In genomic region chr10:28585076-28585475, GRCh38 we compare ENCODE assay signal across 15 cellular contexts. TPM values are rescaled to one million over a fixed set of nuclear protein-coding genes. Genes with fewer than 3 reads are reported as not detected.
A peak's percentile ranks its signal among the peaks of the same experiment; 100 is the strongest.
DNase-seq lines count a peak whose midpoint lies in the region; ATAC-seq and TF ChIP-seq lines count a peak whose summit lies in the region.
"Had no signal": no experiment of that assay in that cellular context is flagged by ENCODE, and none has a peak within 500 bp of the region (broad histone marks: within the 10 kb centered on the region; RNA-seq: fewer than 3 reads in every experiment).

No MANE protein-coding gene starts in this region.

- H3K9me3 ChIP-seq in T-helper 17 cell (ENCODE audit: control insufficient read depth, low read length, poor library complexity, severe bottlenecking) = no peaks in the 10 kb centered on the region
- H3K9me3 ChIP-seq: SK-N-SH had no signal

- DNase-seq in natural killer cell = no peak
- DNase-seq in natural killer cell treated with Interleukin-12 subunit alpha and Interleukin-12 subunit beta and Interleukin-15 and Interleukin-18, amount 100 ng/mL, for 72 hours (ENCODE audit: low spot score) = no peak
- no peak for DNase-seq in T-helper 17 cell
- no peak for DNase-seq in glutamatergic neuron
- no peak for DNase-seq in stimulated activated effector memory CD8-positive, alpha-beta T cell treated with anti-CD3 and anti-CD28 coated beads, Interleukin-12 subunit alpha, Interleukin-12 subunit beta, amount 100 ng/mL, for 72 hours (ENCODE audit: low spot score in 2 of 2)
- DNase-seq in NCI-H2196 (lab: John Stamatoyannopoulos, UW; ENCODE audit: unreplicated experiment) = no peak
- DNase-seq in activated CD4-positive, alpha-beta T cell treated with anti-CD3 and anti-CD28 coated beads, Interleukin-2, amount 50 U/mL, for 1 hour = no peak
- no peak for DNase-seq in germinal center (ENCODE audit: low spot score)
- DNase-seq: GM23248, NCI-H1048, NCI-H146, NCI-H2081 treated with DMSO at 0.1 percent for 48 hours, NCI-H524, SHP77, SK-N-SH had no signal

- ATAC-seq in natural killer cell = no peak
- ATAC-seq in natural killer cell treated with Interleukin-12 subunit alpha and Interleukin-12 subunit beta and Interleukin-15 and Interleukin-18, amount 100 ng/mL, for 72 hours = no peak
- no peak for ATAC-seq in T-helper 17 cell
- ATAC-seq in stimulated activated effector memory CD8-positive, alpha-beta T cell treated with anti-CD3 and anti-CD28 coated beads, Interleukin-12 subunit alpha, Interleukin-12 subunit beta, amount 100 ng/mL, for 72 hours = no peak

- intact Hi-C loops in natural killer cell (cut with micrococcal nuclease) = no loop called here

- H3K27me3 Mint-ChIP-seq in natural killer cell (ENCODE audit: low read depth in 2 of 2) (no peaks in the 10 kb centered on the region), T-helper 17 cell (no peaks in the 10 kb centered on the region), glutamatergic neuron (ENCODE audit: unreplicated experiment) (no peaks in the 10 kb centered on the region)
- no peaks in the 10 kb centered on the region for H3K27me3 Mint-ChIP-seq in natural killer cell treated with Interleukin-12 subunit alpha and Interleukin-12 subunit beta and Interleukin-15 and Interleukin-18, amount 100 ng/mL, for 72 hours

- H3K9me3 Mint-ChIP-seq in natural killer cell (no peaks in the 10 kb centered on the region), glutamatergic neuron (ENCODE audit: unreplicated experiment) (no peaks in the 10 kb centered on the region)
- H3K9me3 Mint-ChIP-seq in natural killer cell treated with Interleukin-12 subunit alpha and Interleukin-12 subunit beta and Interleukin-15 and Interleukin-18, amount 100 ng/mL, for 72 hours = no peaks in the 10 kb centered on the region
- no peaks in the 10 kb centered on the region for H3K9me3 Mint-ChIP-seq in stimulated activated effector memory CD8-positive, alpha-beta T cell treated with anti-CD3 and anti-CD28 coated beads, Interleukin-12 subunit alpha, Interleukin-12 subunit beta, amount 100 ng/mL, for 72 hours

- no peak overlapping the region for H3K4me3 Mint-ChIP-seq in natural killer cell
- no peak overlapping the region for H3K4me3 Mint-ChIP-seq in natural killer cell treated with Interleukin-12 subunit alpha and Interleukin-12 subunit beta and Interleukin-15 and Interleukin-18, amount 100 ng/mL, for 72 hours
- H3K4me3 Mint-ChIP-seq in T-helper 17 cell = no peak overlapping the region
- no peak overlapping the region for H3K4me3 Mint-ChIP-seq in glutamatergic neuron (ENCODE audit: unreplicated experiment)
- H3K4me3 Mint-ChIP-seq in stimulated activated effector memory CD8-positive, alpha-beta T cell treated with anti-CD3 and anti-CD28 coated beads, Interleukin-12 subunit alpha, Interleukin-12 subunit beta, amount 100 ng/mL, for 72 hours = no peak overlapping the region

- no peak for TF ChIP-seq CTCF in natural killer cell (IDR thresholded peaks at IDR 0.05)
- no peak for TF ChIP-seq CTCF in glutamatergic neuron (IDR thresholded peaks at IDR 0.05; ENCODE audit: partially characterized antibody, unreplicated experiment)

- no peaks in the 10 kb centered on the region for H3K36me3 Mint-ChIP-seq in natural killer cell
- peaks cover 19% of the 10 kb centered on the region for H3K36me3 Mint-ChIP-seq in natural killer cell treated with Interleukin-12 subunit alpha and Interleukin-12 subunit beta and Interleukin-15 and Interleukin-18, amount 100 ng/mL, for 72 hours
- peaks cover 7% of the 10 kb centered on the region for H3K36me3 Mint-ChIP-seq in T-helper 17 cell (ENCODE audit: low read depth)
- no peaks in the 10 kb centered on the region for H3K36me3 Mint-ChIP-seq in glutamatergic neuron (ENCODE audit: unreplicated experiment)
- peaks cover 100% of the 10 kb centered on the region for H3K36me3 Mint-ChIP-seq in stimulated activated effector memory CD8-positive, alpha-beta T cell treated with anti-CD3 and anti-CD28 coated beads, Interleukin-12 subunit alpha, Interleukin-12 subunit beta, amount 100 ng/mL, for 72 hours

- H3K27ac Mint-ChIP-seq in natural killer cell (peak overlapping the region; percentile 58 to 75), T-helper 17 cell (peak overlapping the region; percentile 78), glutamatergic neuron (ENCODE audit: unreplicated experiment) (peak overlapping the region; percentile 39)
- peak overlapping the region in 1 of 2 donors; percentile 35 for H3K27ac Mint-ChIP-seq in natural killer cell treated with Interleukin-12 subunit alpha and Interleukin-12 subunit beta and Interleukin-15 and Interleukin-18, amount 100 ng/mL, for 72 hours
- H3K27ac Mint-ChIP-seq in stimulated activated effector memory CD8-positive, alpha-beta T cell treated with anti-CD3 and anti-CD28 coated beads, Interleukin-12 subunit alpha, Interleukin-12 subunit beta, amount 100 ng/mL, for 72 hours = peak overlapping the region; percentile 75

- peaks cover 65 to 67% of the 10 kb centered on the region in 2 donors for H3K4me1 Mint-ChIP-seq in natural killer cell
- peaks cover 47 to 49% of the 10 kb centered on the region in 2 donors for H3K4me1 Mint-ChIP-seq in natural killer cell treated with Interleukin-12 subunit alpha and Interleukin-12 subunit beta and Interleukin-15 and Interleukin-18, amount 100 ng/mL, for 72 hours (ENCODE audit: low read depth in 2 of 2)
- H3K4me1 Mint-ChIP-seq in T-helper 17 cell = peaks cover 41% of the 10 kb centered on the region
- peaks cover 11% of the 10 kb centered on the region for H3K4me1 Mint-ChIP-seq in glutamatergic neuron (ENCODE audit: low read depth, unreplicated experiment)
- H3K4me1 Mint-ChIP-seq in stimulated activated effector memory CD8-positive, alpha-beta T cell treated with anti-CD3 and anti-CD28 coated beads, Interleukin-12 subunit alpha, Interleukin-12 subunit beta, amount 100 ng/mL, for 72 hours = peaks cover 59% of the 10 kb centered on the region

RNA-seq across cellular contexts. Expression of gene WAC, which starts 52.2 kb away (rescaled TPM):
- total RNA-seq in natural killer cell (100 to 1,000 TPM; 225 to 245 (median 226) TPM), T-helper 17 cell (100 to 1,000 TPM; 171 to 195 TPM), glutamatergic neuron (ENCODE audit: unreplicated experiment) (121 TPM)
- total RNA-seq in natural killer cell treated with Interleukin-12 subunit alpha and Interleukin-12 subunit beta and Interleukin-15 and Interleukin-18, amount 100 ng/mL, for 72 hours = 100 to 1,000 TPM; 136 to 146 TPM
